ENCODE assay signal across 1 cellular context in the genomic region with DNA sequence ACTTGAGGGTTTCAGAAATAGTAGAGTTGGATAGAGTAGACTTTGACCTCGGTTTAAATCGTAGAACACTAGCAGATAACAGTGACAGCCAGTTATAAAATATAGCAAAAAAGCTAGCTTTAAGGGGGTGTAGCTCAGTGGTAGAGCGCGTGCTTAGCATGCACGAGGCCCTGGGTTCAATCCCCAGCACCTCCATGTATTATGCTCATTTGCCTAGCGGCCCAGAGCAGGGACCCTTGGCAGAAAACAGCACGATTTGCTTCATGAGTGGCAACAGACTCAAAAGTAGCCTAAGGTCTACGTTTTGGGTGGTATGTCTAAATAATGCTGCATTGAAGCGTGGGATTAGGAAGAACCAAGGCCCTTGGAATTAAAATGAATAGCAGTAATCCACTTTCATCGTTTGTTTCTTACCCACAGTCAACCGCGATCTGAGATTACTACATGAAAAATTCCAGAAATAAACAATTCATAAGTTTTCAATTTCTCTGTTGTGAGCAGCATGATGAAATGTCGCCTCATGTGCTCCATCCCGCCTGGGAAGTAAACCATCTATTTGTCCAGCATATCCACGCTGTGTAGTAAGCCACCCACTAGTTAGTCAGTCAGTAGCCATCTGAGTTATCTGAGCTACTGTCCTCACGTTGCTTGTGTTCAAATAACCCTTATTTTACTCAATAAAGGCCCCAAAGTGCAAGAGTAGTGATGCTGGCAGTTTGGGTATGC.
TF ChIP-seq lines count a peak whose summit lies in the region.

No MANE protein-coding gene starts in this region.

TF ChIP-seq in K562, 482 proteins besides CTCF, POLR2A, EP300 and RAD21 (continued from another document and continues in another):
- TF ChIP-seq, protein P1, sequence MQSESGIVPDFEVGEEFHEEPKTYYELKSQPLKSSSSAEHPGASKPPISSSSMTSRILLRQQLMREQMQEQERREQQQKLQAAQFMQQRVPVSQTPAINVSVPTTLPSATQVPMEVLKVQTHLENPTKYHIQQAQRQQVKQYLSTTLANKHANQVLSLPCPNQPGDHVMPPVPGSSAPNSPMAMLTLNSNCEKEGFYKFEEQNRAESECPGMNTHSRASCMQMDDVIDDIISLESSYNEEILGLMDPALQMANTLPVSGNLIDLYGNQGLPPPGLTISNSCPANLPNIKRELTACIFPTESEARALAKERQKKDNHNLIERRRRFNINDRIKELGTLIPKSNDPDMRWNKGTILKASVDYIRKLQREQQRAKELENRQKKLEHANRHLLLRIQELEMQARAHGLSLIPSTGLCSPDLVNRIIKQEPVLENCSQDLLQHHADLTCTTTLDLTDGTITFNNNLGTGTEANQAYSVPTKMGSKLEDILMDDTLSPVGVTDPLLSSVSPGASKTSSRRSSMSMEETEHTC (IDR thresholded peaks at IDR 0.05) = no peak
- peak; percentile 29; the same call in 1 of the 2 replicates for TF ChIP-seq PTRF (tag; IDR thresholded peaks at IDR 0.05)
- TF ChIP-seq HEY1 (CRISPR knock-in tag; IDR thresholded peaks at IDR 0.05; ENCODE audit: borderline replicate concordance) = 0 out of 2 replicates have a peak, but pooled peaks have one; percentile 5
- TF ChIP-seq THAP7 (CRISPR knock-in tag; IDR thresholded peaks at IDR 0.05) = no peak
- TF ChIP-seq ZNF75A (CRISPR knock-in tag; IDR thresholded peaks at IDR 0.05) = 0 out of 2 replicates have a peak, but pooled peaks have one; percentile 22
- no peak for TF ChIP-seq ETV6 (IDR thresholded peaks at IDR 0.05; ENCODE audit: borderline replicate concordance in 1 of 2, low read depth in 2 of 2, low read length in 1 of 2)
- peak; percentile 82; the same call in 1 of the 2 replicates for TF ChIP-seq ETV6 (CRISPR knock-in tag; IDR thresholded peaks at IDR 0.05; ENCODE audit: borderline replicate concordance)
- peak; percentile 63; the same call in 1 of the 2 replicates for TF ChIP-seq BCOR (IDR thresholded peaks at IDR 0.05)
- TF ChIP-seq MNT (conservative IDR thresholded peaks at IDR 0.05) = peak; percentile 81 to 89
- TF ChIP-seq, protein P2, sequence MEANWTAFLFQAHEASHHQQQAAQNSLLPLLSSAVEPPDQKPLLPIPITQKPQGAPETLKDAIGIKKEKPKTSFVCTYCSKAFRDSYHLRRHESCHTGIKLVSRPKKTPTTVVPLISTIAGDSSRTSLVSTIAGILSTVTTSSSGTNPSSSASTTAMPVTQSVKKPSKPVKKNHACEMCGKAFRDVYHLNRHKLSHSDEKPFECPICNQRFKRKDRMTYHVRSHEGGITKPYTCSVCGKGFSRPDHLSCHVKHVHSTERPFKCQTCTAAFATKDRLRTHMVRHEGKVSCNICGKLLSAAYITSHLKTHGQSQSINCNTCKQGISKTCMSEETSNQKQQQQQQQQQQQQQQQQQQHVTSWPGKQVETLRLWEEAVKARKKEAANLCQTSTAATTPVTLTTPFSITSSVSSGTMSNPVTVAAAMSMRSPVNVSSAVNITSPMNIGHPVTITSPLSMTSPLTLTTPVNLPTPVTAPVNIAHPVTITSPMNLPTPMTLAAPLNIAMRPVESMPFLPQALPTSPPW (CRISPR knock-in tag; IDR thresholded peaks at IDR 0.05) = peak; percentile 63
- TF ChIP-seq CBX1 (IDR thresholded peaks at IDR 0.05; ENCODE audit: low read depth) = no peak; the same call in 1 of the 2 replicates
- peak in 1 of 2 experiments; percentile 86; a peak in 2 of 4 replicates for TF ChIP-seq RCOR1 (IDR thresholded peaks at IDR 0.05; ENCODE audit: borderline replicate concordance in 1 of 2, low read depth in 2 of 2, low read length in 2 of 2)
- peak; percentile 9 for TF ChIP-seq TAF9B (IDR thresholded peaks at IDR 0.05; ENCODE audit: partially characterized antibody)
- TF ChIP-seq, protein P3, sequence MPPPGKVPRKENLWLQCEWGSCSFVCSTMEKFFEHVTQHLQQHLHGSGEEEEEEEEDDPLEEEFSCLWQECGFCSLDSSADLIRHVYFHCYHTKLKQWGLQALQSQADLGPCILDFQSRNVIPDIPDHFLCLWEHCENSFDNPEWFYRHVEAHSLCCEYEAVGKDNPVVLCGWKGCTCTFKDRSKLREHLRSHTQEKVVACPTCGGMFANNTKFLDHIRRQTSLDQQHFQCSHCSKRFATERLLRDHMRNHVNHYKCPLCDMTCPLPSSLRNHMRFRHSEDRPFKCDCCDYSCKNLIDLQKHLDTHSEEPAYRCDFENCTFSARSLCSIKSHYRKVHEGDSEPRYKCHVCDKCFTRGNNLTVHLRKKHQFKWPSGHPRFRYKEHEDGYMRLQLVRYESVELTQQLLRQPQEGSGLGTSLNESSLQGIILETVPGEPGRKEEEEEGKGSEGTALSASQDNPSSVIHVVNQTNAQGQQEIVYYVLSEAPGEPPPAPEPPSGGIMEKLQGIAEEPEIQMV (tag; conservative IDR thresholded peaks at IDR 0.05; ENCODE audit: low read depth) = no peak
- peak; percentile 91 for TF ChIP-seq ZNF764 (CRISPR knock-in tag; IDR thresholded peaks at IDR 0.05; ENCODE audit: low read depth)
- no peak for TF ChIP-seq ZC3H4 (CRISPR knock-in tag; IDR thresholded peaks at IDR 0.05; ENCODE audit: borderline replicate concordance)
- peak; percentile 69; the same call in 1 of the 2 replicates for TF ChIP-seq BCL6 (CRISPR knock-in tag; IDR thresholded peaks at IDR 0.05)
- TF ChIP-seq NR2F6 (CRISPR knock-in tag; IDR thresholded peaks at IDR 0.05) = 0 out of 2 replicates have a peak, but pooled peaks have one; percentile 38
- TF ChIP-seq ZNF639 (CRISPR knock-in tag; conservative IDR thresholded peaks at IDR 0.05 in 1 of 2, IDR thresholded peaks at IDR 0.05 in 1 of 2) = peak in 1 of 2 experiments; percentile 21; a peak in 1 of 4 replicates
- no peak for TF ChIP-seq ZNF717 (CRISPR knock-in tag; IDR thresholded peaks at IDR 0.05)
- TF ChIP-seq, protein P4, sequence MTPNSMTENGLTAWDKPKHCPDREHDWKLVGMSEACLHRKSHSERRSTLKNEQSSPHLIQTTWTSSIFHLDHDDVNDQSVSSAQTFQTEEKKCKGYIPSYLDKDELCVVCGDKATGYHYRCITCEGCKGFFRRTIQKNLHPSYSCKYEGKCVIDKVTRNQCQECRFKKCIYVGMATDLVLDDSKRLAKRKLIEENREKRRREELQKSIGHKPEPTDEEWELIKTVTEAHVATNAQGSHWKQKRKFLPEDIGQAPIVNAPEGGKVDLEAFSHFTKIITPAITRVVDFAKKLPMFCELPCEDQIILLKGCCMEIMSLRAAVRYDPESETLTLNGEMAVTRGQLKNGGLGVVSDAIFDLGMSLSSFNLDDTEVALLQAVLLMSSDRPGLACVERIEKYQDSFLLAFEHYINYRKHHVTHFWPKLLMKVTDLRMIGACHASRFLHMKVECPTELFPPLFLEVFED (CRISPR knock-in tag; conservative IDR thresholded peaks at IDR 0.05) = peak; percentile 83
- no peak for TF ChIP-seq POLR2B (IDR thresholded peaks at IDR 0.05; ENCODE audit: low read depth, partially characterized antibody)
- TF ChIP-seq ZNF224 (CRISPR knock-in tag; IDR thresholded peaks at IDR 0.05) = no peak
- TF ChIP-seq TOE1 (IDR thresholded peaks at IDR 0.05; ENCODE audit: borderline replicate concordance) = no peak
- no peak for TF ChIP-seq TOE1 (CRISPR knock-in tag; IDR thresholded peaks at IDR 0.05; ENCODE audit: borderline replicate concordance, low read depth)
- TF ChIP-seq TBP (optimal IDR thresholded peaks at IDR 0.05; ENCODE audit: low read depth, low read length) = peak; percentile 100
- no peak for TF ChIP-seq IRF1 (CRISPR knock-in tag; IDR thresholded peaks at IDR 0.05; ENCODE audit: borderline replicate concordance)
- peak; percentile 56; the same call in 1 of the 2 replicates for TF ChIP-seq ZNF583 (CRISPR knock-in tag; IDR thresholded peaks at IDR 0.05)
- TF ChIP-seq MTA1 (IDR thresholded peaks at IDR 0.05; ENCODE audit: borderline replicate concordance) = peak; percentile 71; the same call in 1 of the 2 replicates
- TF ChIP-seq ZNF398 (CRISPR knock-in tag; IDR thresholded peaks at IDR 0.05) = no peak
- TF ChIP-seq, protein P5, sequence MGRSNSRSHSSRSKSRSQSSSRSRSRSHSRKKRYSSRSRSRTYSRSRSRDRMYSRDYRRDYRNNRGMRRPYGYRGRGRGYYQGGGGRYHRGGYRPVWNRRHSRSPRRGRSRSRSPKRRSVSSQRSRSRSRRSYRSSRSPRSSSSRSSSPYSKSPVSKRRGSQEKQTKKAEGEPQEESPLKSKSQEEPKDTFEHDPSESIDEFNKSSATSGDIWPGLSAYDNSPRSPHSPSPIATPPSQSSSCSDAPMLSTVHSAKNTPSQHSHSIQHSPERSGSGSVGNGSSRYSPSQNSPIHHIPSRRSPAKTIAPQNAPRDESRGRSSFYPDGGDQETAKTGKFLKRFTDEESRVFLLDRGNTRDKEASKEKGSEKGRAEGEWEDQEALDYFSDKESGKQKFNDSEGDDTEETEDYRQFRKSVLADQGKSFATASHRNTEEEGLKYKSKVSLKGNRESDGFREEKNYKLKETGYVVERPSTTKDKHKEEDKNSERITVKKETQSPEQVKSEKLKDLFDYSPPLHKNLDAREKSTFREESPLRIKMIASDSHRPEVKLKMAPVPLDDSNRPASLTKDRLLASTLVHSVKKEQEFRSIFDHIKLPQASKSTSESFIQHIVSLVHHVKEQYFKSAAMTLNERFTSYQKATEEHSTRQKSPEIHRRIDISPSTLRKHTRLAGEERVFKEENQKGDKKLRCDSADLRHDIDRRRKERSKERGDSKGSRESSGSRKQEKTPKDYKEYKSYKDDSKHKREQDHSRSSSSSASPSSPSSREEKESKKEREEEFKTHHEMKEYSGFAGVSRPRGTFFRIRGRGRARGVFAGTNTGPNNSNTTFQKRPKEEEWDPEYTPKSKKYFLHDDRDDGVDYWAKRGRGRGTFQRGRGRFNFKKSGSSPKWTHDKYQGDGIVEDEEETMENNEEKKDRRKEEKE (IDR thresholded peaks at IDR 0.05; ENCODE audit: borderline replicate concordance in 1 of 2, control insufficient read depth in 1 of 2, low read depth in 2 of 2, low read length in 1 of 2) = peak in 1 of 2 experiments; percentile 92; a peak in 2 of 4 replicates
- TF ChIP-seq FOSL1 (tag; conservative IDR thresholded peaks at IDR 0.05) = peak; percentile 48; the same call in 1 of the 2 replicates
- peak; percentile 25; the same call in 1 of the 2 replicates for TF ChIP-seq STAT5A (IDR thresholded peaks at IDR 0.05; ENCODE audit: borderline replicate concordance, low read length)
- TF ChIP-seq TCF3 (CRISPR knock-in tag; IDR thresholded peaks at IDR 0.05) = peak; percentile 31; the same call in 1 of the 2 replicates
- peak; percentile 19; the same call in 1 of the 2 replicates for TF ChIP-seq POLR2G (IDR thresholded peaks at IDR 0.05; ENCODE audit: low read depth, low read length)
- 0 out of 2 replicates have a peak, but pooled peaks have one; percentile 61 for TF ChIP-seq ZNF76 (CRISPR knock-in tag; IDR thresholded peaks at IDR 0.05; ENCODE audit: borderline replicate concordance)
